In the genomic region with DNA sequence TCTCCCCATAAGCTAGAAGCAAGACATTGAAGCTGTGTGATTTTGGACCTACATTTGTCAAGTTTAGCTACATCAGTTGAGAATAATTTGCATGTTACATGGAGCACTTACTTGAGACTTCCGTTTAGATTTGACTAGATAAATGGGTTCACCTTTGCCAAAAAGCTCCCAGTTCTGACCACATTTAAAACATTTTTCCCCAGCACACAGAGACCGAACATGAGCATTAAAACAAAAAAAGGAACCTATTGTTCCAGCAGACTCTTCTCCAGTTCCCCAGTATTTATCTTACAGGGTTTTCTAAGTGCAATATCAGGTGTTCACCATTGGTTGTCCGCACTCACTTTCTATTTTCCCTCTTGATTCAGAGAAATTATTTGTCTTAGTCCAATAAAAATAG, we compare ENCODE assay signal across 21 cellular contexts.
DNase-seq lines count a peak whose midpoint lies in the region; ATAC-seq and TF ChIP-seq lines count a peak whose summit lies in the region.
"Had no signal": no experiment of that assay in that cellular context is flagged by ENCODE, and none has a peak within 500 bp of the region (broad histone marks: within the 10 kb centered on the region; RNA-seq: fewer than 3 reads in every experiment).

No MANE protein-coding gene starts in this region.

- no peaks in the 10 kb centered on the region for H3K27me3 ChIP-seq in CD4-positive, alpha-beta T cell (ENCODE audit: control insufficient read depth, insufficient read depth, low read length)
- no peaks in the 10 kb centered on the region for H3K27me3 ChIP-seq in CD8-positive, alpha-beta T cell (ENCODE audit: insufficient read depth, low read length)
- H3K27me3 ChIP-seq in thyroid gland = no peaks in the 10 kb centered on the region
- H3K27me3 ChIP-seq: foreskin keratinocyte, neutrophil had no signal

- no peaks in the 10 kb centered on the region for H3K36me3 ChIP-seq in CD8-positive, alpha-beta T cell (ENCODE audit: insufficient read depth, low read length)
- no peaks in the 10 kb centered on the region for H3K36me3 ChIP-seq in thyroid gland
- H3K36me3 ChIP-seq: neutrophil, thoracic aorta had no signal

- peaks cover 19% of the 10 kb centered on the region for H3K4me1 ChIP-seq in CD8-positive, alpha-beta T cell (ENCODE audit: insufficient read depth, low read length)
- H3K4me1 ChIP-seq in thyroid gland = no peaks in the 10 kb centered on the region
- H3K4me1 ChIP-seq: foreskin keratinocyte had no signal

- intact Hi-C loops in CD4-positive, alpha-beta T cell (cut with DNase I, micrococcal nuclease) = loop anchor here in 1 of 2 experiments (1.0 kb wide), 1 partner anchor 22 kb away; no protein-coding TSS in a partner anchor
- intact Hi-C loops in CD8-positive, alpha-beta T cell (cut with DNase I, micrococcal nuclease) = no loop called here
- intact Hi-C loops in thyroid gland (cut with DNase I) = no loop called here

- POLR2A ChIA-PET in CD4-positive, alpha-beta T cell (lab: Charles Lee) = interaction anchor here (5.3 kb wide), 1 partner anchor 18 kb away, joined by 35 read pairs; no protein-coding TSS in a partner anchor
- POLR2A ChIA-PET in CD8-positive, alpha-beta T cell (lab: Charles Lee) = no interaction called here

- no peak for TF ChIP-seq POLR2A in thyroid gland (IDR thresholded peaks at IDR 0.05)

- H3K27me3 Mint-ChIP-seq in CD4-positive, alpha-beta T cell = no peaks in the 10 kb centered on the region
- H3K27me3 Mint-ChIP-seq in CD8-positive, alpha-beta T cell (ENCODE audit: low read depth) = no peaks in the 10 kb centered on the region
- no peaks in the 10 kb centered on the region for H3K27me3 Mint-ChIP-seq in central memory CD8-positive, alpha-beta T cell

- CTCF ChIA-PET in CD4-positive, alpha-beta T cell (lab: Charles Lee) = no interaction called here
- CTCF ChIA-PET in CD8-positive, alpha-beta T cell (lab: Charles Lee) = no interaction called here

- no peak for TF ChIP-seq CTCF in CD4-positive, alpha-beta T cell (IDR thresholded peaks at IDR 0.05)
- TF ChIP-seq CTCF in CD8-positive, alpha-beta T cell (IDR thresholded peaks at IDR 0.05) = no peak
- TF ChIP-seq CTCF in VCaP (conservative IDR thresholded peaks at IDR 0.05) = no peak
- TF ChIP-seq CTCF in thyroid gland (IDR thresholded peaks at IDR 0.05) = no peak

- H3K4me1 Mint-ChIP-seq in CD4-positive, alpha-beta T cell (ENCODE audit: low read depth) = peaks cover 69% of the 10 kb centered on the region
- peaks cover 37% of the 10 kb centered on the region for H3K4me1 Mint-ChIP-seq in CD8-positive, alpha-beta T cell (ENCODE audit: low read depth)
- H3K4me1 Mint-ChIP-seq in central memory CD8-positive, alpha-beta T cell = peaks cover 6% of the 10 kb centered on the region
- H3K4me1 Mint-ChIP-seq: H9 had no signal

- no peak overlapping the region for H3K27ac ChIP-seq in CD4-positive, alpha-beta T cell (ENCODE audit: low read depth, low read length)
- H3K27ac ChIP-seq in CD8-positive, alpha-beta T cell (ENCODE audit: low read depth, low read length) = no peak overlapping the region
- H3K27ac ChIP-seq in VCaP (peak overlapping the region; percentile 88), thyroid gland (no peak overlapping the region)
- H3K27ac ChIP-seq: foreskin keratinocyte, neutrophil, skin epidermis, thoracic aorta had no signal

- 83 to 96% methylated on average over 3 of the region's 3 CpGs for WGBS in thyroid gland, 2 donors

- DNase-seq in CD4-positive, alpha-beta T cell = no peak
- DNase-seq in CD8-positive, alpha-beta T cell = no peak
- no peak for DNase-seq in central memory CD8-positive, alpha-beta T cell (ENCODE audit: low spot score in 2 of 2)
- DNase-seq in thyroid gland = no peak
- DNase-seq in NCI-H446 treated with DMSO at 0.1 percent for 48 hours (lab: John Stamatoyannopoulos, UW) = no peak
- no peak for DNase-seq in GM03348 (ENCODE audit: low spot score)
- DNase-seq: activated gamma-delta T cell treated with Interleukin-2 at 50 U/mL for 16 hours; DMS79; effector CD4-positive, alpha-beta T cell; erythroblast; foreskin keratinocyte; H9; left ventricle myocardium superior; NCI-H1417 treated with DMSO at 0.1 percent for 48 hours; NCI-H524; stimulated activated CD4-positive, alpha-beta T cell treated with anti-CD3 and anti-CD28 coated beads, Interleukin-1b, Interleukin-23, amount 100 ng/mL, for 48 hours had no signal

- peaks cover 15% of the 10 kb centered on the region for H3K9me3 ChIP-seq in CD4-positive, alpha-beta T cell (ENCODE audit: control insufficient read depth, low read length)
- H3K9me3 ChIP-seq in CD8-positive, alpha-beta T cell (ENCODE audit: low read length) = peaks cover 7% of the 10 kb centered on the region
- no peaks in the 10 kb centered on the region for H3K9me3 ChIP-seq in thyroid gland
- H3K9me3 ChIP-seq: neutrophil, thoracic aorta had no signal

- ATAC-seq in CD4-positive, alpha-beta T cell (ENCODE audit: poor library complexity) = peak; percentile 65
- no peak for ATAC-seq in CD8-positive, alpha-beta T cell
- ATAC-seq in central memory CD8-positive, alpha-beta T cell (replicated peaks; ENCODE audit: extremely low read depth, poor library complexity, severe bottlenecking) = no peak
- ATAC-seq: foreskin keratinocyte; left ventricle myocardium superior; stimulated activated effector memory CD8-positive, alpha-beta T cell treated with anti-CD3 and anti-CD28 coated beads, Interleukin-12 subunit alpha, Interleukin-12 subunit beta, amount 100 ng/mL, for 72 hours had no signal

- peak overlapping the region; percentile 71 for H3K27ac Mint-ChIP-seq in CD4-positive, alpha-beta T cell
- peak overlapping the region; percentile 81 for H3K27ac Mint-ChIP-seq in CD8-positive, alpha-beta T cell
- no peak overlapping the region for H3K27ac Mint-ChIP-seq in central memory CD8-positive, alpha-beta T cell (ENCODE audit: low read depth)
- H3K27ac Mint-ChIP-seq: H9; stimulated activated effector memory CD8-positive, alpha-beta T cell treated with anti-CD3 and anti-CD28 coated beads, Interleukin-12 subunit alpha, Interleukin-12 subunit beta, amount 100 ng/mL, for 72 hours had no signal

- H3K36me3 Mint-ChIP-seq in CD4-positive, alpha-beta T cell (ENCODE audit: low read depth) = peaks cover 16% of the 10 kb centered on the region
- peaks cover 14% of the 10 kb centered on the region for H3K36me3 Mint-ChIP-seq in CD8-positive, alpha-beta T cell
- no peaks in the 10 kb centered on the region for H3K36me3 Mint-ChIP-seq in central memory CD8-positive, alpha-beta T cell (ENCODE audit: insufficient read depth)
- H3K36me3 Mint-ChIP-seq: stimulated activated effector memory CD8-positive, alpha-beta T cell treated with anti-CD3 and anti-CD28 coated beads, Interleukin-12 subunit alpha, Interleukin-12 subunit beta, amount 100 ng/mL, for 72 hours had no signal

- H3K4me3 ChIP-seq in CD8-positive, alpha-beta T cell (ENCODE audit: low read depth, low read length) = no peak overlapping the region
- H3K4me3 ChIP-seq in thyroid gland (replicated peaks in 1 of 3) = no peak overlapping the region
- H3K4me3 ChIP-seq: skin epidermis, thoracic aorta had no signal

- peak overlapping the region; percentile 54 for H3K4me3 Mint-ChIP-seq in CD4-positive, alpha-beta T cell
- peak overlapping the region; percentile 42 for H3K4me3 Mint-ChIP-seq in CD8-positive, alpha-beta T cell
- H3K4me3 Mint-ChIP-seq in central memory CD8-positive, alpha-beta T cell = peak overlapping the region; percentile 15
- H3K4me3 Mint-ChIP-seq: H9; stimulated activated effector memory CD8-positive, alpha-beta T cell treated with anti-CD3 and anti-CD28 coated beads, Interleukin-12 subunit alpha, Interleukin-12 subunit beta, amount 100 ng/mL, for 72 hours had no signal

- peaks cover 6% of the 10 kb centered on the region for H3K9me3 Mint-ChIP-seq in CD4-positive, alpha-beta T cell
- peaks cover 21% of the 10 kb centered on the region for H3K9me3 Mint-ChIP-seq in CD8-positive, alpha-beta T cell
- peaks cover 23% of the 10 kb centered on the region for H3K9me3 Mint-ChIP-seq in central memory CD8-positive, alpha-beta T cell
